8 cellular contexts compared by ENCODE assay signal in the genomic region with DNA sequence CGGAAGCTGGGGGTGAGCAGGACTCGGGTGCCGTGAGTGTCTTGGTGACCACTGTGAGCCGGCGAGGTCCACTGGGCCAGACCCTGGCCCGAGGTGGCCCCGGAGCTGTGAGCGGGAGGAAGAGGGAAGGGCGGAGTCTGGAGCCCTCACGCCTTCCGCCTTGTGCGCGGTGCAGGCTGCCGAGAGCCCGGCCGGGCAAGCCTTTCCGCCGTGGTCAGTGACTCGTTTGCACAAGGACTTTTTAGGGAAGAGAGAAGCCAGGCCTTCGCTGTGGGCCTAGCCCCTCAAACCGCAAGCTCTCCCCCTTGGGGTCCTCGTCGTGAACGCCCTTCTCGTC. TPM values are rescaled to one million over a fixed set of nuclear protein-coding genes. Genes with fewer than 3 reads are reported as not detected.
A peak's percentile ranks its signal among the peaks of the same experiment; 100 is the strongest.
DNase-seq lines count a peak whose midpoint lies in the region; ATAC-seq and TF ChIP-seq lines count a peak whose summit lies in the region.

No MANE protein-coding gene starts in this region.

- H3K4me1 ChIP-seq in MM.1S (ENCODE audit: low read length) (0 out of 2 replicates have a peak, but pooled peaks cover 3% of the 10 kb centered on the region), hepatocyte (ENCODE audit: insufficient read depth) (no peaks in the 10 kb centered on the region)

- H3K27ac ChIP-seq in MM.1S (ENCODE audit: low read length) (no peak overlapping the region), adipose tissue (ENCODE audit: low read depth, low read length) (peak overlapping the region; percentile 67), hepatocyte (peak overlapping the region; percentile 22)

- DNase-seq in COLO668 (lab: John Stamatoyannopoulos, UW; ENCODE audit: unreplicated experiment): peak; percentile 1
- DNase-seq in MM.1S: no peak
- DNase-seq in hepatocyte (ENCODE audit: low spot score): peak; percentile 56
- no peak for DNase-seq in skeletal muscle cell (ENCODE audit: low read depth)
- DNase-seq in NCI-H526 treated with DMSO at 0.1 percent for 48 hours (lab: John Stamatoyannopoulos, UW): no peak
- DNase-seq in MG63: no peak

- H4K20me1 ChIP-seq in MM.1S (ENCODE audit: insufficient read depth, low read length) (no peaks in the 10 kb centered on the region), hepatocyte (ENCODE audit: insufficient read depth, poor library complexity, severe bottlenecking) (no peaks in the 10 kb centered on the region)

- TF ChIP-seq CTCF in MM.1S (IDR thresholded peaks at IDR 0.05; ENCODE audit: low read length) (no peak), hepatocyte (IDR thresholded peaks at IDR 0.05; ENCODE audit: poor library complexity) (no peak)

- H3K9me2 ChIP-seq in MM.1S (replicated peaks; ENCODE audit: insufficient read depth, low read length): no peaks in the 10 kb centered on the region
- H3K9me2 ChIP-seq in hepatocyte (replicated peaks; ENCODE audit: insufficient read depth): no peaks in the 10 kb centered on the region

- H3K79me2 ChIP-seq in MM.1S (ENCODE audit: low read length) (no peaks in the 10 kb centered on the region), hepatocyte (no peaks in the 10 kb centered on the region)

- no peaks in the 10 kb centered on the region for H3K36me3 ChIP-seq in MM.1S (replicated peaks; ENCODE audit: insufficient read depth, low read length)
- H3K36me3 ChIP-seq in hepatocyte (replicated peaks; ENCODE audit: insufficient read depth, low read depth): no peaks in the 10 kb centered on the region
- H3K36me3 ChIP-seq in MG63: no peaks in the 10 kb centered on the region

- H3K4me3 ChIP-seq in MM.1S (ENCODE audit: low read length): peak overlapping the region; percentile 75
- H3K4me3 ChIP-seq in hepatocyte: peak overlapping the region; percentile 69
- peak overlapping the region; percentile 66 for H3K4me3 ChIP-seq in skeletal muscle cell (ENCODE audit: low read depth, low read length)
- H3K4me3 ChIP-seq in MG63: no peak overlapping the region

- H3K4me2 ChIP-seq in MM.1S (ENCODE audit: low read depth, low read length) (peak overlapping the region; percentile 97), hepatocyte (peak overlapping the region; percentile 99)

- H3K9me3 ChIP-seq in MM.1S (replicated peaks; ENCODE audit: insufficient read depth, low read length): no peaks in the 10 kb centered on the region
- H3K9me3 ChIP-seq in hepatocyte (ENCODE audit: low read depth): no peaks in the 10 kb centered on the region
- no peaks in the 10 kb centered on the region for H3K9me3 ChIP-seq in MG63

- H3K27me3 ChIP-seq in MM.1S (replicated peaks; ENCODE audit: insufficient read depth, low read length) (no peaks in the 10 kb centered on the region), hepatocyte (peaks cover 10% of the 10 kb centered on the region), MG63 (no peaks in the 10 kb centered on the region)

- no peaks in the 10 kb centered on the region for H3F3A ChIP-seq in MM.1S (ENCODE audit: insufficient read depth, low read length)

- ATAC-seq in GM19463 (IDR thresholded peaks at IDR 0.05; ENCODE audit: unreplicated experiment): peak; percentile 34

- WGBS in adipose tissue, 3 donors: 1 to 7% (median 5%) methylated on average over 20 to 25 of the region's 25 CpGs
- WGBS in hepatocyte (ENCODE audit: low lambda C conversion rate, missing lambda C conversion rate): 17% methylated on average over 24 of the region's 25 CpGs

- peak overlapping the region; percentile 64; the same call in 1 of the 2 replicates for H3K9ac ChIP-seq in MM.1S (ENCODE audit: low read length)

- H2AFZ ChIP-seq in MM.1S (ENCODE audit: low read length) (peak overlapping the region; percentile 98), hepatocyte (peak overlapping the region; percentile 98)

RNA-seq across cellular contexts. Expression of gene ZNF32, which starts 40.9 kb away (rescaled TPM):
- polyA plus RNA-seq in adipose tissue: 10 to 100 TPM; 28.8 to 50.0 (median 30.0) TPM
- total RNA-seq in hepatocyte: 48.5 and 57.9 TPM in 2 replicates
- 37.9 and 42.6 TPM in 2 replicates for polyA plus RNA-seq in hepatocyte
- 70.6 and 72.7 TPM in 2 replicates for total RNA-seq in MG63 (2014; rRNA removed; shearing (Covaris generic); ENCODE audit: low replicate concordance)

Comparison
In these comparisons a context has a peak if more than half of its experiments do, and no peak if none do; other contexts are left out.
1. DNase-seq: peak in COLO668 (single experiment) and hepatocyte (single experiment); none in MM.1S (single experiment), skeletal muscle cell (single experiment), NCI-H526 treated with DMSO at 0.1 percent for 48 hours (single experiment) and MG63 (single experiment).